ENCODE assay signal across 9 cellular contexts in the genomic region with DNA sequence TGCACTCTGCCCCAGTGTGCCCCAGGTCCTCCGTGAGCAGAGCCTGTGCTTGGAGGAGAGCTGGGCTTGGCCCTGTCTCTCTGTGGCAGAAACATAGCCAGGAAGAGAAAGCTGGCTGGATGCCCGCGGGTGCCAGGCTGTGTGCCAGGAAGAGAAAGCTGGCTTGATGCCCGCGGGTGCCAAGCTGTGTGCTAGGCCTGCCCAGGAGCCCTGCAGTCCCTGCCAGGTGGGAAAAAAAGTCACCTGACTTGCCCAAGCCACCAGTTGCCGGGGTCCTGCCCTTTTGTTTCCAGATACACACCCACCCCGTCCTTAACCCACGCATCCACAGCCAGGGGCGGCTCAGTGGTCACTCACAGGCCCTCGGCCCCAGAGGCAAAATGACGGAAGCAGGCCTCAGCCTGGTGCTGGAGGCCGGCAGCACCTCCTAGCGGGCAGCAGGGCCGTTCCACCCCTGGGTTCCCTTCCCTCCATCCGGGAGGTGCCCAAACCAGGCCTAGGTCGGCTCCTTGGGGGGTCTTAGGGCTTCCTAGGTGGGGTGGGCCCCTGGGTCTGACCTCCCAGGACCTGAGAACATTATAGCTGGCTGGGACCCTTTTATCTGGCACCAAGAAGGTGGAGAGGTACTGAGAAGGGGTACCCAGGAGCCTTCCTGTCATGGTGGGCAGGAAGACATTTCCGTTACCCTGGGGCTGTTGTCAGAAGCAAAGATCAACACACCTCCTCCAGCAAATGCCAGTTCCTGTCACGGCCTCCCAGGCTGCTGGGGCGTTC. TPM values are rescaled to one million over a fixed set of nuclear protein-coding genes. Genes with fewer than 3 reads are reported as not detected.
DNase-seq lines count a peak whose midpoint lies in the region; ATAC-seq and TF ChIP-seq lines count a peak whose summit lies in the region.
"Had no signal": no experiment of that assay in that cellular context is flagged by ENCODE, and none has a peak within 500 bp of the region (broad histone marks: within the 10 kb centered on the region; RNA-seq: fewer than 3 reads in every experiment).

No MANE protein-coding gene starts in this region.

- H3K4me1 Mint-ChIP-seq in CD4-positive, CD25-positive, alpha-beta regulatory T cell = peaks cover 3 to 79% (median 38%) of the 10 kb centered on the region in 4 donors
- H3K4me1 Mint-ChIP-seq in T-helper 17 cell = peaks cover 46% of the 10 kb centered on the region

- peak overlapping the region; percentile 86 for H3K27ac ChIP-seq in CD4-positive, CD25-positive, alpha-beta regulatory T cell (ENCODE audit: insufficient read depth, low read length, poor library complexity, severe bottlenecking)
- no peak overlapping the region for H3K27ac ChIP-seq in brain microvascular endothelial cell
- H3K27ac ChIP-seq in lower lobe of right lung = peak overlapping the region; percentile 65
- peak overlapping the region; percentile 67 for H3K27ac ChIP-seq in suprapubic skin
- H3K27ac ChIP-seq: epithelial cell of prostate had no signal

- peak; percentile 29 to 92 (median 73) for DNase-seq in CD4-positive, CD25-positive, alpha-beta regulatory T cell
- peak in 74 of 76 experiments; percentile 31 to 99 (median 87) for DNase-seq in HUDEP-2 (lab: John Stamatoyannopoulos, UW; ENCODE audit: unreplicated experiment in 76 of 76)
- DNase-seq in T-helper 17 cell = peak in 2 of 3 donors; percentile 37 to 39
- no peak for DNase-seq in brain microvascular endothelial cell
- DNase-seq in lower lobe of right lung = peak; percentile 87
- DNase-seq in suprapubic skin (ENCODE audit: low spot score in 2 of 2) = no peak

- in situ Hi-C loops in brain microvascular endothelial cell (cut with HindIII; ENCODE audit: low pct_ligation_motif_present, low sequenced_read_pairs) = no loop called here

- intact Hi-C loops in lower lobe of right lung (cut with DNase I) = no loop called here

- peaks cover 11% of the 10 kb centered on the region for H3K36me3 Mint-ChIP-seq in CD4-positive, CD25-positive, alpha-beta regulatory T cell
- H3K36me3 Mint-ChIP-seq in T-helper 17 cell (ENCODE audit: low read depth) = no peaks in the 10 kb centered on the region

- no peaks in the 10 kb centered on the region for H3K27me3 ChIP-seq in CD4-positive, CD25-positive, alpha-beta regulatory T cell (ENCODE audit: control insufficient read depth, insufficient read depth, low read length)
- H3K27me3 ChIP-seq in brain microvascular endothelial cell (replicated peaks) (peaks cover 32% of the 10 kb centered on the region), lower lobe of right lung (ENCODE audit: low read depth) (no peaks in the 10 kb centered on the region), suprapubic skin (peaks cover 4% of the 10 kb centered on the region)

- WGBS in suprapubic skin = 19% methylated on average over 13 of the region's 19 CpGs

- H3K36me3 ChIP-seq in CD4-positive, CD25-positive, alpha-beta regulatory T cell (ENCODE audit: control insufficient read depth, insufficient read depth, low read length) = peaks cover 35% of the 10 kb centered on the region
- H3K36me3 ChIP-seq in brain microvascular endothelial cell (replicated peaks) (no peaks in the 10 kb centered on the region), lower lobe of right lung (peaks cover 4% of the 10 kb centered on the region), suprapubic skin (no peaks in the 10 kb centered on the region)

- H3K4me1 ChIP-seq in CD4-positive, CD25-positive, alpha-beta regulatory T cell (ENCODE audit: control insufficient read depth, insufficient read depth, low read length, poor library complexity, severe bottlenecking) = peaks cover 67% of the 10 kb centered on the region
- peaks cover 77% of the 10 kb centered on the region for H3K4me1 ChIP-seq in lower lobe of right lung
- H3K4me1 ChIP-seq in suprapubic skin = peaks cover 32% of the 10 kb centered on the region

- H3K4me3 Mint-ChIP-seq in CD4-positive, CD25-positive, alpha-beta regulatory T cell = peak overlapping the region; percentile 83 to 93 (median 88)
- H3K4me3 Mint-ChIP-seq in T-helper 17 cell = peak overlapping the region; percentile 88

- no peak for TF ChIP-seq EP300 in suprapubic skin (IDR thresholded peaks at IDR 0.05)

- peak; percentile 72 for ATAC-seq in CD4-positive, CD25-positive, alpha-beta regulatory T cell (ENCODE audit: low read depth in 2 of 2)
- ATAC-seq in T-helper 17 cell (peak; percentile 72), lower lobe of right lung (peak; percentile 73 to 79), GM19023 (IDR thresholded peaks at IDR 0.05; ENCODE audit: unreplicated experiment) (no peak), GM18517 (IDR thresholded peaks at IDR 0.05; ENCODE audit: unreplicated experiment) (no peak)

- TF ChIP-seq CTCF in brain microvascular endothelial cell (IDR thresholded peaks at IDR 0.05; ENCODE audit: low read depth, low read length, missing control alignments) (peak; percentile 25), lower lobe of right lung (IDR thresholded peaks at IDR 0.05) (peak; percentile 67), suprapubic skin (IDR thresholded peaks at IDR 0.05) (peak; percentile 20 to 62)

- no peak for TF ChIP-seq POLR2A in suprapubic skin (IDR thresholded peaks at IDR 0.05)

- no peaks in the 10 kb centered on the region for H3K9me3 ChIP-seq in CD4-positive, CD25-positive, alpha-beta regulatory T cell (ENCODE audit: control insufficient read depth in 2 of 2, low read length in 2 of 2)
- no peaks in the 10 kb centered on the region for H3K9me3 ChIP-seq in T-helper 17 cell (ENCODE audit: control insufficient read depth, low read length, poor library complexity, severe bottlenecking)
- no peaks in the 10 kb centered on the region for H3K9me3 ChIP-seq in lower lobe of right lung
- no peaks in the 10 kb centered on the region for H3K9me3 ChIP-seq in suprapubic skin

- no peaks in the 10 kb centered on the region for H3K27me3 Mint-ChIP-seq in CD4-positive, CD25-positive, alpha-beta regulatory T cell
- no peaks in the 10 kb centered on the region for H3K27me3 Mint-ChIP-seq in T-helper 17 cell

- H3K4me3 ChIP-seq in CD4-positive, CD25-positive, alpha-beta regulatory T cell (ENCODE audit: low read depth, low read length) = peak overlapping the region; percentile 57
- H3K4me3 ChIP-seq in brain microvascular endothelial cell (ENCODE audit: low read depth, low read length) (no peak overlapping the region), lower lobe of right lung (peak overlapping the region; percentile 27), suprapubic skin (no peak overlapping the region)

- peak overlapping the region; percentile 94 to 95 (median 94) for H3K27ac Mint-ChIP-seq in CD4-positive, CD25-positive, alpha-beta regulatory T cell
- H3K27ac Mint-ChIP-seq in T-helper 17 cell = peak overlapping the region; percentile 96

- H3K9me3 Mint-ChIP-seq in CD4-positive, CD25-positive, alpha-beta regulatory T cell = no peaks in the 10 kb centered on the region

RNA-seq across cellular contexts. Expression of a gene that starts 9.1 kb away (rescaled TPM):
- 411 TPM for total RNA-seq in CD4-positive, CD25-positive, alpha-beta regulatory T cell
- polyA plus RNA-seq in CD4-positive, CD25-positive, alpha-beta regulatory T cell = 100 to 1,000 TPM; 415 to 519 (median 446) TPM
- total RNA-seq in T-helper 17 cell (100 to 1,000 TPM; 248 to 359 TPM), lower lobe of right lung (468 TPM), suprapubic skin (10 to 100 TPM; 11.2 to 18.8 (median 15.3) TPM)

RNA-seq across cellular contexts. Expression of a gene that starts 28.3 kb away (rescaled TPM):
- 21.8 TPM for total RNA-seq in CD4-positive, CD25-positive, alpha-beta regulatory T cell
- polyA plus RNA-seq in CD4-positive, CD25-positive, alpha-beta regulatory T cell = 10 to 100 TPM in 3 of 4 donors, 1 to 10 TPM in 1; 7.6 to 12.0 (median 10.0) TPM
- total RNA-seq in T-helper 17 cell (10 to 100 TPM; 14.0 to 15.4 TPM), lower lobe of right lung (15.7 TPM), suprapubic skin (10 to 100 TPM; 13.4 to 16.9 (median 14.4) TPM)

RNA-seq across cellular contexts. Expression of a gene that starts 38.1 kb away (rescaled TPM):
- 98.3 TPM for total RNA-seq in CD4-positive, CD25-positive, alpha-beta regulatory T cell
- polyA plus RNA-seq in CD4-positive, CD25-positive, alpha-beta regulatory T cell = 100 to 1,000 TPM in 1 of 4 donors, 10 to 100 TPM in 3; 78.5 to 100 (median 95.1) TPM
- total RNA-seq in T-helper 17 cell (100 to 1,000 TPM in 1 of 2 donors, 10 to 100 TPM in 1; 98.4 to 123 TPM), lower lobe of right lung (209 TPM), suprapubic skin (100 to 1,000 TPM; 114 to 172 (median 143) TPM)

Comparison
In these comparisons a context has a peak if more than half of its experiments do, and no peak if none do; other contexts are left out.
1. ATAC-seq: peak in CD4-positive, CD25-positive, alpha-beta regulatory T cell (2 of 2), T-helper 17 cell (single experiment) and lower lobe of right lung (2 of 2); none in GM19023 (single experiment) and GM18517 (single experiment).
2. DNase-seq: peak in CD4-positive, CD25-positive, alpha-beta regulatory T cell (3 of 3), HUDEP-2 (74 of 76), T-helper 17 cell (2 of 3) and lower lobe of right lung (single experiment); none in brain microvascular endothelial cell (single experiment) and suprapubic skin (0 of 2).
3. H3K4me3 ChIP-seq: peak in CD4-positive, CD25-positive, alpha-beta regulatory T cell (single experiment) and lower lobe of right lung (single experiment); none in brain microvascular endothelial cell (single experiment) and suprapubic skin (single experiment).
4. RNA of a gene that starts 9.1 kb away (total RNA-seq): 468 TPM in lower lobe of right lung (single experiment), 411 TPM in CD4-positive, CD25-positive, alpha-beta regulatory T cell (single experiment) and 248 to 359 TPM in T-helper 17 cell; 11.2 to 18.8 TPM in suprapubic skin; every median in the first group is over 10 times any median in the second.
5. Peak in every context shown above with its lines, with median percentiles within 50 percentile points of each other: CTCF ChIP-seq.